Comparison of ENCODE assay signal across 21 cellular contexts in genomic region chr22:32758866-32759385, GRCh38. TPM values are rescaled to one million over a fixed set of nuclear protein-coding genes. Genes with fewer than 3 reads are reported as not detected.
"Had no signal": no experiment of that assay in that cellular context is flagged by ENCODE, and none has a peak within 500 bp of the region (broad histone marks: within the 10 kb centered on the region; RNA-seq: fewer than 3 reads in every experiment).

No MANE protein-coding gene starts in this region.

- H3K4me1 ChIP-seq: colonic mucosa had no signal

- H3K27ac Mint-ChIP-seq: naive thymus-derived CD8-positive, alpha-beta T cell; stimulated activated memory B cell treated with anti-CD40 and anti-IgM and Interleukin-4, amounts not matched to agents 10 μg/mL and 1 μg/mL and 100 μg/mL, for 72 hours; stimulated activated naive CD8-positive, alpha-beta T cell treated with anti-CD3 and anti-CD28 coated beads, Interleukin-15, Interleukin-2, amounts not matched to agents 100 ng/mL and 50 ng/mL, for 24 hours had no signal

- H3K27ac ChIP-seq: colonic mucosa, esophagus squamous epithelium, foreskin keratinocyte, heart left ventricle, neutrophil, spleen, tibial artery, upper lobe of right lung had no signal

- ATAC-seq: foreskin keratinocyte; heart left ventricle; left colon; left ventricle myocardium superior; naive thymus-derived CD8-positive, alpha-beta T cell; right cardiac atrium; stimulated activated memory B cell treated with anti-CD40 and anti-IgM and Interleukin-4, amounts not matched to agents 10 μg/mL and 1 μg/mL and 100 μg/mL, for 72 hours; upper lobe of right lung had no signal

- H3K9me3 ChIP-seq: colonic mucosa, esophagus squamous epithelium, heart left ventricle, neutrophil, spleen, tibial artery, upper lobe of right lung had no signal

- H3K4me3 ChIP-seq: colonic mucosa, esophagus squamous epithelium, heart left ventricle, lung, spleen, tibial artery, upper lobe of right lung had no signal

- H3K27me3 ChIP-seq: colonic mucosa, foreskin keratinocyte, upper lobe of right lung had no signal

- DNase-seq: colonic mucosa; dermis blood vessel endothelial cell; esophagus squamous epithelium; foreskin keratinocyte; heart left ventricle; hippocampal formation; left colon; left ventricle myocardium superior; mesendoderm; naive thymus-derived CD8-positive, alpha-beta T cell; right cardiac atrium; spleen; stimulated activated CD4-positive, alpha-beta T cell treated with anti-CD3 and anti-CD28 coated beads, Interleukin-15, amount 100 ng/mL, for 24 hours; stimulated activated CD4-positive, alpha-beta T cell treated with anti-CD3 and anti-CD28 coated beads, Interleukin-1b, Interleukin-23, amount 100 ng/mL, for 48 hours; stimulated activated CD4-positive, alpha-beta T cell treated with anti-CD3 and anti-CD28 coated beads, Interleukin-4, amount 100 ng/mL, for 24 hours; tibial artery; upper lobe of right lung had no signal

- H3K36me3 ChIP-seq: colonic mucosa, esophagus squamous epithelium, heart left ventricle, neutrophil, spleen, tibial artery, upper lobe of right lung had no signal

- H3K4me3 Mint-ChIP-seq: naive thymus-derived CD8-positive, alpha-beta T cell; stimulated activated memory B cell treated with anti-CD40 and anti-IgM and Interleukin-4, amounts not matched to agents 10 μg/mL and 1 μg/mL and 100 μg/mL, for 72 hours; stimulated activated naive CD8-positive, alpha-beta T cell treated with anti-CD3 and anti-CD28 coated beads, Interleukin-15, Interleukin-2, amounts not matched to agents 100 ng/mL and 50 ng/mL, for 24 hours had no signal

- H3K4me1 Mint-ChIP-seq: stimulated activated memory B cell treated with anti-CD40 and anti-IgM and Interleukin-4, amounts not matched to agents 10 μg/mL and 1 μg/mL and 100 μg/mL, for 72 hours had no signal

- H3K36me3 Mint-ChIP-seq: naive thymus-derived CD8-positive, alpha-beta T cell; stimulated activated memory B cell treated with anti-CD40 and anti-IgM and Interleukin-4, amounts not matched to agents 10 μg/mL and 1 μg/mL and 100 μg/mL, for 72 hours had no signal

- H3K9me3 Mint-ChIP-seq: naive thymus-derived CD8-positive, alpha-beta T cell; stimulated activated memory B cell treated with anti-CD40 and anti-IgM and Interleukin-4, amounts not matched to agents 10 μg/mL and 1 μg/mL and 100 μg/mL, for 72 hours; stimulated activated naive CD8-positive, alpha-beta T cell treated with anti-CD3 and anti-CD28 coated beads, Interleukin-15, Interleukin-2, amounts not matched to agents 100 ng/mL and 50 ng/mL, for 24 hours had no signal

RNA-seq across cellular contexts. Expression of gene TIMP3, which starts 42.6 kb away (rescaled TPM):
- polyA plus RNA-seq: naive thymus-derived CD8-positive, alpha-beta T cell had no signal
